14 cellular contexts compared by ENCODE assay signal in genomic region chr3:195020921-195021320, GRCh38.
DNase-seq lines count a peak whose midpoint lies in the region; ATAC-seq and TF ChIP-seq lines count a peak whose summit lies in the region.
"Had no signal": no experiment of that assay in that cellular context is flagged by ENCODE, and none has a peak within 500 bp of the region (broad histone marks: within the 10 kb centered on the region; RNA-seq: fewer than 3 reads in every experiment).

No MANE protein-coding gene starts in this region.

- H3K36me3 Mint-ChIP-seq in endothelial cell (ENCODE audit: low read depth, unreplicated experiment) (peaks cover 16% of the 10 kb centered on the region), chondrocyte (ENCODE audit: low read depth) (peaks cover 4% of the 10 kb centered on the region)

- peak; percentile 56 for DNase-seq in SW480 (ENCODE audit: low spot score)
- no peak for DNase-seq in endothelial cell (ENCODE audit: low spot score)
- peak in 1 of 3 donors; percentile 32 for DNase-seq in right lobe of liver
- peak; percentile 3 for DNase-seq in upper lobe of right lung
- DNase-seq in chondrocyte (ENCODE audit: low spot score) = no peak
- DNase-seq in Kasumi-1 (lab: John Stamatoyannopoulos, UW) = no peak
- no peak for DNase-seq in MV-4-11 (lab: John Stamatoyannopoulos, UW)
- DNase-seq: DMS 273 treated with DMSO at 0.1 percent for 48 hours; GOT3; NCI-H1436 treated with DMSO at 0.1 percent for 48 hours; NCI-H2227 treated with DMSO at 0.1 percent for 48 hours; NCI-H524 treated with DMSO at 0.1 percent for 48 hours; NK-92 treated with Interleukin-12 subunit alpha and Interleukin-12 subunit beta, amount 100 ng/mL, for 24 hours; OCI-M1 had no signal

- no peaks in the 10 kb centered on the region for H3K36me3 ChIP-seq in right lobe of liver
- H3K36me3 ChIP-seq in upper lobe of right lung = no peaks in the 10 kb centered on the region

- no peak overlapping the region for H3K27ac ChIP-seq in right lobe of liver
- no peak overlapping the region for H3K27ac ChIP-seq in upper lobe of right lung

- intact Hi-C loops in right lobe of liver (cut with DNase I) (no loop called here), upper lobe of right lung (cut with DNase I) (no loop called here)

- H3K4me3 Mint-ChIP-seq in endothelial cell (ENCODE audit: unreplicated experiment) (peak overlapping the region; percentile 27), chondrocyte (ENCODE audit: unreplicated experiment) (no peak overlapping the region)

- peaks cover 4% of the 10 kb centered on the region for H3K27me3 Mint-ChIP-seq in endothelial cell (ENCODE audit: unreplicated experiment)
- peaks cover 27% of the 10 kb centered on the region for H3K27me3 Mint-ChIP-seq in chondrocyte (ENCODE audit: low read depth)

- no peak for TF ChIP-seq POLR2A in right lobe of liver (IDR thresholded peaks at IDR 0.05)

- ATAC-seq in right lobe of liver = peak; percentile 56 to 75 (median 71)
- peak; percentile 51 for ATAC-seq in upper lobe of right lung

- H3K9me3 Mint-ChIP-seq in endothelial cell (ENCODE audit: unreplicated experiment) = no peaks in the 10 kb centered on the region
- H3K9me3 Mint-ChIP-seq in chondrocyte (ENCODE audit: low read depth) = peaks cover 7% of the 10 kb centered on the region

- H3K4me3 ChIP-seq in right lobe of liver (no peak overlapping the region), upper lobe of right lung (no peak overlapping the region)

- no peaks in the 10 kb centered on the region for H3K27me3 ChIP-seq in right lobe of liver
- no peaks in the 10 kb centered on the region for H3K27me3 ChIP-seq in upper lobe of right lung

- H3K4me1 Mint-ChIP-seq in endothelial cell (ENCODE audit: unreplicated experiment) = peaks cover 21% of the 10 kb centered on the region
- no peaks in the 10 kb centered on the region for H3K4me1 Mint-ChIP-seq in chondrocyte (ENCODE audit: low read depth)

- no peak for TF ChIP-seq CTCF in endothelial cell (IDR thresholded peaks at IDR 0.05; ENCODE audit: unreplicated experiment)
- no peak for TF ChIP-seq CTCF in right lobe of liver (IDR thresholded peaks at IDR 0.05)
- no peak for TF ChIP-seq CTCF in upper lobe of right lung (IDR thresholded peaks at IDR 0.05)
- no peak for TF ChIP-seq CTCF in chondrocyte (IDR thresholded peaks at IDR 0.05)

- H3K27ac Mint-ChIP-seq in endothelial cell (ENCODE audit: unreplicated experiment) = peak overlapping the region; percentile 73
- no peak overlapping the region for H3K27ac Mint-ChIP-seq in chondrocyte (ENCODE audit: unreplicated experiment)

- 60% methylated on average over 1 of the region's 1 CpG for WGBS in right lobe of liver (ENCODE audit: insufficient coverage, low coverage, low lambda C conversion rate, missing lambda C conversion rate)

- H3K9me3 ChIP-seq in right lobe of liver = no peaks in the 10 kb centered on the region
- H3K9me3 ChIP-seq in upper lobe of right lung = no peaks in the 10 kb centered on the region

- H3K4me1 ChIP-seq in right lobe of liver = no peaks in the 10 kb centered on the region
- H3K4me1 ChIP-seq in upper lobe of right lung = no peaks in the 10 kb centered on the region

Comparison
In these comparisons a context has a peak if more than half of its experiments do, and no peak if none do; other contexts are left out.
1. DNase-seq: peak in SW480 (single experiment) and upper lobe of right lung (single experiment); none in endothelial cell (single experiment), chondrocyte (single experiment), Kasumi-1 (0 of 2) and MV-4-11 (single experiment).